8 cellular contexts compared by ENCODE assay signal in genomic region chrX:68685722-68686683, GRCh38. TPM values are rescaled to one million over a fixed set of nuclear protein-coding genes. Genes with fewer than 3 reads are reported as not detected.
DNase-seq lines count a peak whose midpoint lies in the region; ATAC-seq and TF ChIP-seq lines count a peak whose summit lies in the region.

No MANE protein-coding gene starts in this region.

- no peak for TF ChIP-seq CTCF in epithelial cell of proximal tubule (conservative IDR thresholded peaks at IDR 0.05; ENCODE audit: low read depth, low read length)
- TF ChIP-seq CTCF in nephron (IDR thresholded peaks at IDR 0.05; ENCODE audit: unreplicated experiment in 3 of 3): no peak

- DNase-seq in activated CD4-positive, alpha-beta T cell treated with anti-CD3 and anti-CD28 coated beads for 48 hours: peak; percentile 39
- DNase-seq in activated CD4-positive, alpha-beta T cell treated with anti-CD3 and anti-CD28 coated beads for 1 hour: no peak
- DNase-seq in SKM-1 treated with dmso at 0.1 percent for 144 hours (lab: John Stamatoyannopoulos, UW; ENCODE audit: unreplicated experiment) (peak; percentile 72), epithelial cell of proximal tubule (ENCODE audit: low read depth) (no peak), 8988T (no peak), medulla oblongata (ENCODE audit: extremely low spot score) (no peak)

- peak overlapping the region; percentile 65 to 81 (median 71) for H3K27ac Mint-ChIP-seq in nephron

- peak overlapping the region; percentile 36 for H3K4me3 ChIP-seq in epithelial cell of proximal tubule (ENCODE audit: low read depth, low read length)

- no peak for ATAC-seq in GM18907 (IDR thresholded peaks at IDR 0.05; ENCODE audit: unreplicated experiment)

- peak overlapping the region; percentile 81 to 85 (median 82) for H3K4me3 Mint-ChIP-seq in nephron

- H3K36me3 Mint-ChIP-seq in nephron (ENCODE audit: low read depth): no peaks in the 10 kb centered on the region

- H3K9me3 Mint-ChIP-seq in nephron: peaks cover 5% of the 10 kb centered on the region

- H3K27me3 Mint-ChIP-seq in nephron (ENCODE audit: low read depth): peaks cover 11% of the 10 kb centered on the region

- H3K4me1 Mint-ChIP-seq in nephron: peaks cover 23% of the 10 kb centered on the region

RNA-seq across cellular contexts. Expression of gene STARD8, which starts 38.5 kb away (rescaled TPM):
- total RNA-seq in epithelial cell of proximal tubule: 7.7 and 9.5 TPM in 2 replicates

Comparison
In these comparisons a context has a peak if more than half of its experiments do, and no peak if none do; other contexts are left out.
1. DNase-seq: peak in activated CD4-positive, alpha-beta T cell treated with anti-CD3 and anti-CD28 coated beads for 48 hours (single experiment) and SKM-1 treated with dmso at 0.1 percent for 144 hours (single experiment); none in activated CD4-positive, alpha-beta T cell treated with anti-CD3 and anti-CD28 coated beads for 1 hour (single experiment), epithelial cell of proximal tubule (single experiment), 8988T (single experiment) and medulla oblongata (single experiment).